ENCODE assay signal across 24 cellular contexts in genomic region chr10:88546462-88546861, GRCh38. TPM values are rescaled to one million over a fixed set of nuclear protein-coding genes. Genes with fewer than 3 reads are reported as not detected.
"Had no signal": no experiment of that assay in that cellular context is flagged by ENCODE, and none has a peak within 500 bp of the region (broad histone marks: within the 10 kb centered on the region; RNA-seq: fewer than 3 reads in every experiment).

No MANE protein-coding gene starts in this region.

- H2AFZ ChIP-seq: neural progenitor cell had no signal

- DNase-seq: dermis blood vessel endothelial cell; effector memory CD8-positive, alpha-beta T cell; foreskin melanocyte; left colon; mucosa of descending colon; naive B cell; right cardiac atrium; spleen; stimulated activated CD4-positive, alpha-beta T cell treated with anti-CD3 and anti-CD28 coated beads, Interleukin-4, amount 100 ng/mL, for 4 hours; stimulated activated naive CD8-positive, alpha-beta T cell treated with anti-CD3 and anti-CD28 coated beads, Interleukin-15, Interleukin-2, amounts not matched to agents 100 U/mL and 50 U/mL, for 24 hours; upper lobe of left lung had no signal

- H3K9ac ChIP-seq: neural progenitor cell had no signal

- H3K27me3 ChIP-seq: neural progenitor cell, spleen, tibial nerve, upper lobe of left lung had no signal

- H3K9me3 ChIP-seq: mucosa of descending colon, prostate gland, spleen, thoracic aorta, tibial nerve, upper lobe of left lung had no signal

- H3K36me3 ChIP-seq: neural progenitor cell, prostate gland, spleen, thoracic aorta, tibial nerve, upper lobe of left lung had no signal

- ATAC-seq: effector memory CD8-positive, alpha-beta T cell; esophagus mucosa; left colon; mucosa of descending colon; natural killer cell treated with Interleukin-12 subunit alpha and Interleukin-12 subunit beta and Interleukin-15 and Interleukin-18, amount 100 ng/mL, for 72 hours; right cardiac atrium; stimulated activated memory B cell treated with anti-CD40 and anti-IgM and Interleukin-4, amounts not matched to agents 10 μg/mL and 1 μg/mL and 100 μg/mL, for 72 hours; stimulated activated naive CD8-positive, alpha-beta T cell treated with anti-CD3 and anti-CD28 coated beads, Interleukin-15, Interleukin-2, amounts not matched to agents 100 U/mL and 50 U/mL, for 24 hours had no signal

- H3K4me2 ChIP-seq: neural progenitor cell had no signal

- FAIRE-seq: urothelium cell line had no signal

- H3K4me1 ChIP-seq: prostate gland had no signal

- H3K4me3 ChIP-seq: coronary artery, lung, mucosa of descending colon, neural progenitor cell, prostate gland, skin epidermis, spleen, thoracic aorta, tibial nerve, upper lobe of left lung had no signal

- H3K27ac ChIP-seq: coronary artery, epithelial cell of prostate, neural progenitor cell, prostate gland, skin epidermis, spleen, thoracic aorta, upper lobe of left lung had no signal

RNA-seq across cellular contexts. Expression of gene LIPJ, which starts 40.1 kb away (rescaled TPM):
- total RNA-seq: cardiac septum; dermis blood vessel endothelial cell; natural killer cell treated with Interleukin-12 subunit alpha and Interleukin-12 subunit beta and Interleukin-15 and Interleukin-18, amount 100 ng/mL, for 72 hours had no signal
